In genomic region chr12:57204454-57204853, GRCh38 we compare ENCODE assay signal across 38 cellular contexts. TPM values are rescaled to one million over a fixed set of nuclear protein-coding genes. Genes with fewer than 3 reads are reported as not detected.
"Had no signal": no experiment of that assay in that cellular context is flagged by ENCODE, and none has a peak within 500 bp of the region (broad histone marks: within the 10 kb centered on the region; RNA-seq: fewer than 3 reads in every experiment).

No MANE protein-coding gene starts in this region.

- H3K4me1 Mint-ChIP-seq: activated CD4-positive, alpha-beta T cell treated with anti-CD3 and anti-CD28 coated beads for 36 hours; activated CD4-positive, alpha-beta T cell treated with anti-CD3 and anti-CD28 coated beads, Interleukin-2, amount 10 ng/mL, durations not matched to agents 24 days and 14 days; activated CD8-positive, alpha-beta memory T cell treated with anti-CD3 and anti-CD28 coated beads, Interleukin-2, amount 10 ng/mL, durations not matched to agents 7 days and 5 days; activated naive CD4-positive, alpha-beta T cell treated with anti-CD3 and anti-CD28 coated beads, Interleukin-2, amount 10 ng/mL, durations not matched to agents 7 days and 5 days; activated naive CD8-positive, alpha-beta T cell treated with anti-CD3 and anti-CD28 coated beads, Interleukin-2, amount 10 ng/mL, durations not matched to agents 7 days and 5 days; central memory CD8-positive, alpha-beta T cell; T-cell; T-helper 17 cell had no signal

- H3K27me3 ChIP-seq: ascending aorta, brain microvascular endothelial cell, esophagus squamous epithelium, gastroesophageal sphincter, heart right ventricle had no signal

- H3K9me3 ChIP-seq: ascending aorta, esophagus squamous epithelium, gastroesophageal sphincter, heart right ventricle had no signal

- H3K4me1 ChIP-seq: ascending aorta, esophagus squamous epithelium had no signal

- H3K27ac ChIP-seq: ascending aorta, brain microvascular endothelial cell, epithelial cell of prostate, esophagus squamous epithelium, gastroesophageal sphincter, heart right ventricle had no signal

- H3K27me3 Mint-ChIP-seq: activated CD4-positive, alpha-beta memory T cell treated with anti-CD3 and anti-CD28 coated beads for 36 hours; activated CD4-positive, alpha-beta T cell treated with anti-CD3 and anti-CD28 coated beads for 36 hours; activated CD4-positive, alpha-beta T cell treated with anti-CD3 and anti-CD28 coated beads, Interleukin-2, amount 10 ng/mL, durations not matched to agents 24 days and 14 days; activated CD8-positive, alpha-beta memory T cell treated with anti-CD3 and anti-CD28 coated beads, Interleukin-2, amount 10 ng/mL, durations not matched to agents 7 days and 5 days; activated naive CD4-positive, alpha-beta T cell treated with anti-CD3 and anti-CD28 coated beads, Interleukin-2, amount 10 ng/mL, durations not matched to agents 7 days and 5 days; activated naive CD8-positive, alpha-beta T cell treated with anti-CD3 and anti-CD28 coated beads, Interleukin-2, amount 10 ng/mL, durations not matched to agents 7 days and 5 days; central memory CD8-positive, alpha-beta T cell; effector memory CD8-positive, alpha-beta T cell; T-cell; T-helper 17 cell had no signal

- H3K4me3 ChIP-seq: ascending aorta, esophagus squamous epithelium, gastroesophageal sphincter, heart right ventricle had no signal

- H3K4me3 Mint-ChIP-seq: activated CD4-positive, alpha-beta memory T cell treated with anti-CD3 and anti-CD28 coated beads for 36 hours; activated CD4-positive, alpha-beta T cell treated with anti-CD3 and anti-CD28 coated beads for 36 hours; activated CD4-positive, alpha-beta T cell treated with anti-CD3 and anti-CD28 coated beads, Interleukin-2, amount 10 ng/mL, durations not matched to agents 24 days and 14 days; activated CD8-positive, alpha-beta memory T cell treated with anti-CD3 and anti-CD28 coated beads, Interleukin-2, amount 10 ng/mL, durations not matched to agents 7 days and 5 days; activated CD8-positive, alpha-beta T cell treated with anti-CD3 and anti-CD28 coated beads, Interleukin-2, amount 10 ng/mL, durations not matched to agents 7 days and 5 days; activated naive CD4-positive, alpha-beta T cell treated with anti-CD3 and anti-CD28 coated beads, Interleukin-2, amount 10 ng/mL, durations not matched to agents 7 days and 5 days; activated naive CD8-positive, alpha-beta T cell treated with anti-CD3 and anti-CD28 coated beads, Interleukin-2, amount 10 ng/mL, durations not matched to agents 7 days and 5 days; activated T-cell treated with anti-CD3 and anti-CD28 coated beads, Interleukin-2, amount 50 U/mL, for 72 hours; central memory CD8-positive, alpha-beta T cell; effector memory CD8-positive, alpha-beta T cell; T-cell; T-helper 17 cell had no signal

- H3K36me3 Mint-ChIP-seq: activated CD4-positive, alpha-beta memory T cell treated with anti-CD3 and anti-CD28 coated beads for 36 hours; activated CD8-positive, alpha-beta memory T cell treated with anti-CD3 and anti-CD28 coated beads, Interleukin-2, amount 10 ng/mL, durations not matched to agents 7 days and 5 days; activated naive CD4-positive, alpha-beta T cell treated with anti-CD3 and anti-CD28 coated beads, Interleukin-2, amount 10 ng/mL, durations not matched to agents 7 days and 5 days; activated naive CD4-positive, alpha-beta T cell treated with anti-CD3 and anti-CD28 coated beads, Interleukin-2, amount 50 U/mL, for 72 hours; activated naive CD8-positive, alpha-beta T cell treated with anti-CD3 and anti-CD28 coated beads, Interleukin-2, amount 10 ng/mL, durations not matched to agents 7 days and 5 days; T-cell had no signal

- H3K27ac Mint-ChIP-seq: activated CD4-positive, alpha-beta memory T cell treated with anti-CD3 and anti-CD28 coated beads for 36 hours; activated CD4-positive, alpha-beta T cell treated with anti-CD3 and anti-CD28 coated beads for 36 hours; activated CD4-positive, alpha-beta T cell treated with anti-CD3 and anti-CD28 coated beads, Interleukin-2, amount 10 ng/mL, durations not matched to agents 24 days and 14 days; activated CD8-positive, alpha-beta memory T cell treated with anti-CD3 and anti-CD28 coated beads, Interleukin-2, amount 10 ng/mL, durations not matched to agents 7 days and 5 days; activated CD8-positive, alpha-beta T cell treated with anti-CD3 and anti-CD28 coated beads, Interleukin-2, amount 10 ng/mL, durations not matched to agents 7 days and 5 days; activated naive CD4-positive, alpha-beta T cell treated with anti-CD3 and anti-CD28 coated beads, Interleukin-2, amount 10 ng/mL, durations not matched to agents 7 days and 5 days; activated naive CD4-positive, alpha-beta T cell treated with anti-CD3 and anti-CD28 coated beads, Interleukin-2, amount 50 U/mL, for 72 hours; activated naive CD8-positive, alpha-beta T cell treated with anti-CD3 and anti-CD28 coated beads, Interleukin-2, amount 10 ng/mL, durations not matched to agents 7 days and 5 days; activated T-cell treated with anti-CD3 and anti-CD28 coated beads, Interleukin-2, amount 50 U/mL, for 72 hours; effector memory CD8-positive, alpha-beta T cell; T-cell; T-helper 17 cell had no signal

- DNase-seq: activated CD4-positive, alpha-beta memory T cell treated with anti-CD3 and anti-CD28 coated beads for 36 hours; activated CD4-positive, alpha-beta T cell treated with anti-CD3 and anti-CD28 coated beads for 36 hours; activated CD4-positive, alpha-beta T cell treated with anti-CD3 and anti-CD28 coated beads, Interleukin-2, amount 10 ng/mL, durations not matched to agents 24 days and 14 days; activated CD4-positive, CD25-positive, alpha-beta regulatory T cell; activated CD4-positive, CD25-positive, alpha-beta regulatory T cell treated with anti-CD3 and anti-CD28 coated beads, Interleukin-2, amount 50 U/mL, for 72 hours; activated CD8-positive, alpha-beta memory T cell treated with anti-CD3 and anti-CD28 coated beads, Interleukin-2, amount 10 ng/mL, durations not matched to agents 7 days and 5 days; activated CD8-positive, alpha-beta memory T cell treated with anti-CD3 and anti-CD28 coated beads, Interleukin-2, amount 50 U/mL, for 4 hours; activated CD8-positive, alpha-beta T cell treated with anti-CD3 and anti-CD28 coated beads, Interleukin-2, amount 10 ng/mL, durations not matched to agents 7 days and 5 days; activated gamma-delta T cell; activated naive CD4-positive, alpha-beta T cell; activated naive CD4-positive, alpha-beta T cell treated with anti-CD3 and anti-CD28 coated beads, Interleukin-2, amount 10 ng/mL, durations not matched to agents 7 days and 5 days; activated naive CD8-positive, alpha-beta T cell treated with anti-CD3 and anti-CD28 coated beads, Interleukin-2, amount 10 ng/mL, durations not matched to agents 7 days and 5 days; activated T-cell treated with anti-CD3 and anti-CD28 coated beads, Interleukin-2, amount 50 U/mL, for 1 hour; activated T-cell treated with anti-CD3 and anti-CD28 coated beads, Interleukin-2, amount 50 U/mL, for 72 hours; brain microvascular endothelial cell; cortex of kidney; dermis blood vessel endothelial cell; effector CD4-positive, alpha-beta T cell; effector memory CD8-positive, alpha-beta T cell; esophagus squamous epithelium; foreskin melanocyte; heart right ventricle; T-cell; T-helper 17 cell had no signal

- FAIRE-seq: bronchial epithelial cell, colon, endothelial cell of umbilical vein had no signal

- ATAC-seq: activated CD4-positive, alpha-beta T cell treated with anti-CD3 and anti-CD28 coated beads for 36 hours; activated CD8-positive, alpha-beta memory T cell treated with anti-CD3 and anti-CD28 coated beads, Interleukin-2, amount 10 ng/mL, durations not matched to agents 7 days and 5 days; activated CD8-positive, alpha-beta T cell treated with anti-CD3 and anti-CD28 coated beads, Interleukin-2, amount 10 ng/mL, durations not matched to agents 7 days and 5 days; activated naive CD4-positive, alpha-beta T cell treated with anti-CD3 and anti-CD28 coated beads, Interleukin-2, amount 50 U/mL, for 72 hours; activated T-cell treated with anti-CD3 and anti-CD28 coated beads, Interleukin-2, amount 50 U/mL, for 72 hours; effector memory CD8-positive, alpha-beta T cell; gastroesophageal sphincter; heart right ventricle; T-cell; T-helper 17 cell had no signal

- H3K9me3 Mint-ChIP-seq: activated CD4-positive, alpha-beta memory T cell treated with anti-CD3 and anti-CD28 coated beads for 36 hours; activated CD4-positive, alpha-beta T cell treated with anti-CD3 and anti-CD28 coated beads, Interleukin-2, amount 10 ng/mL, durations not matched to agents 24 days and 14 days; activated naive CD4-positive, alpha-beta T cell treated with anti-CD3 and anti-CD28 coated beads, Interleukin-2, amount 10 ng/mL, durations not matched to agents 7 days and 5 days; activated naive CD4-positive, alpha-beta T cell treated with anti-CD3 and anti-CD28 coated beads, Interleukin-2, amount 50 U/mL, for 72 hours; activated naive CD8-positive, alpha-beta T cell treated with anti-CD3 and anti-CD28 coated beads, Interleukin-2, amount 10 ng/mL, durations not matched to agents 7 days and 5 days; activated T-cell treated with anti-CD3 and anti-CD28 coated beads, Interleukin-2, amount 50 U/mL, for 72 hours; central memory CD8-positive, alpha-beta T cell; effector memory CD8-positive, alpha-beta T cell; T-cell had no signal

RNA-seq across cellular contexts. Expression of gene NXPH4, which starts 12.1 kb away (rescaled TPM):
- total RNA-seq: ascending aorta, endothelial cell of umbilical vein, T-helper 17 cell had no signal

RNA-seq across cellular contexts. Expression of gene STAC3, which starts 46.5 kb away (rescaled TPM):
- total RNA-seq: ascending aorta, dermis blood vessel endothelial cell had no signal

RNA-seq across cellular contexts. Expression of gene LRP1-AS, which starts 57.0 kb away (rescaled TPM):
- total RNA-seq: activated CD4-positive, alpha-beta memory T cell treated with anti-CD3 and anti-CD28 coated beads for 36 hours; activated CD4-positive, alpha-beta T cell treated with anti-CD3 and anti-CD28 coated beads for 36 hours; activated CD4-positive, alpha-beta T cell treated with anti-CD3 and anti-CD28 coated beads, Interleukin-2, amount 10 ng/mL, durations not matched to agents 24 days and 14 days; activated CD8-positive, alpha-beta memory T cell treated with anti-CD3 and anti-CD28 coated beads for 36 hours; activated CD8-positive, alpha-beta memory T cell treated with anti-CD3 and anti-CD28 coated beads, Interleukin-2, amount 10 ng/mL, durations not matched to agents 7 days and 5 days; activated CD8-positive, alpha-beta T cell treated with anti-CD3 and anti-CD28 coated beads, Interleukin-2, amount 10 ng/mL, durations not matched to agents 7 days and 5 days; activated naive CD4-positive, alpha-beta T cell treated with anti-CD3 and anti-CD28 coated beads, Interleukin-2, amount 50 U/mL, for 72 hours; activated naive CD8-positive, alpha-beta T cell treated with anti-CD3 and anti-CD28 coated beads, Interleukin-2, amount 10 ng/mL, durations not matched to agents 7 days and 5 days; activated T-cell treated with anti-CD3 and anti-CD28 coated beads, Interleukin-2, amount 50 U/mL, for 72 hours; ascending aorta; bronchial epithelial cell; cardiac septum; cerebellum; dermis blood vessel endothelial cell; endothelial cell of umbilical vein; esophagus squamous epithelium; fibroblast of lung; fibroblast of villous mesenchyme; gastroesophageal sphincter; glomerular endothelial cell; heart right ventricle; T-cell; T-helper 17 cell had no signal
